In genomic region chr12:56484566-56484965, GRCh38 we compare ENCODE assay signal across 33 cellular contexts. TPM values are rescaled to one million over a fixed set of nuclear protein-coding genes. Genes with fewer than 3 reads are reported as not detected.
"Had no signal": no experiment of that assay in that cellular context is flagged by ENCODE, and none has a peak within 500 bp of the region (broad histone marks: within the 10 kb centered on the region; RNA-seq: fewer than 3 reads in every experiment).

No MANE protein-coding gene starts in this region.

- H3K36me3 ChIP-seq: stomach, suprapubic skin, thoracic aorta, thyroid gland, tibial artery, tibial nerve, transverse colon, upper lobe of left lung, upper lobe of right lung, uterus, vagina had no signal

- H3K27me3 Mint-ChIP-seq: stimulated activated memory B cell treated with anti-CD40 and anti-IgM and Interleukin-4, amounts not matched to agents 10 μg/mL and 1 μg/mL and 100 μg/mL, for 72 hours had no signal

- DNase-seq: stimulated activated CD4-positive, alpha-beta T cell treated with anti-CD3 and anti-CD28 coated beads, Interleukin-2, amount 100 ng/mL, for 48 hours; stimulated activated CD4-positive, alpha-beta T cell treated with anti-CD3 and anti-CD28 coated beads, Interleukin-4, amount 100 ng/mL, for 1 hour; stimulated activated CD4-positive, alpha-beta T cell treated with anti-CD3 and anti-CD28 coated beads, Interleukin-4, amount 100 ng/mL, for 24 hours; stimulated activated CD4-positive, alpha-beta T cell treated with anti-CD3 and anti-CD28 coated beads, Interleukin-4, amount 100 ng/mL, for 4 hours; stimulated activated CD8-positive, alpha-beta memory T cell treated with anti-CD3 and anti-CD28 coated beads, Interleukin-4, amount 100 ng/mL, for 48 hours; stimulated activated naive B cell treated with anti-CD40 and anti-IgM and Interleukin-4, amounts not matched to agents 10 μg/mL and 1 μg/mL and 100 μg/mL, for 72 hours; stimulated activated naive CD4-positive, alpha-beta T cell; stimulated activated naive CD4-positive, alpha-beta T cell treated with Interleukin-2 at 50 U/mL for 16 hours; stimulated activated naive CD8-positive, alpha-beta T cell treated with anti-CD3 and anti-CD28 coated beads, Interleukin-15, amount 100 ng/mL, for 72 hours; stimulated activated naive CD8-positive, alpha-beta T cell treated with anti-CD3 and anti-CD28 coated beads, Interleukin-15, Interleukin-2, amounts not matched to agents 100 U/mL and 50 U/mL, for 24 hours; stomach; substantia nigra; testis; thyroid gland; tibial artery; transverse colon; trophoblast cell; upper lobe of left lung; upper lobe of right lung; uterus had no signal

- H3K27ac ChIP-seq: stomach, suprapubic skin, testis, thoracic aorta, thyroid gland, tibial artery, tibial nerve, transverse colon, upper lobe of left lung, upper lobe of right lung, uterus, vagina had no signal

- ATAC-seq: stimulated activated effector memory CD8-positive, alpha-beta T cell treated with anti-CD3 and anti-CD28 coated beads, Interleukin-12 subunit alpha, Interleukin-12 subunit beta, amount 100 ng/mL, for 72 hours; stimulated activated memory B cell treated with anti-CD40 and anti-IgM and Interleukin-4, amounts not matched to agents 10 μg/mL and 1 μg/mL and 100 μg/mL, for 72 hours; stimulated activated naive B cell treated with anti-CD40 and anti-IgM and Interleukin-4, amounts not matched to agents 10 μg/mL and 1 μg/mL and 100 μg/mL, for 72 hours; stimulated activated naive CD8-positive, alpha-beta T cell treated with anti-CD3 and anti-CD28 coated beads, Interleukin-15, amount 100 ng/mL, for 72 hours; stimulated activated naive CD8-positive, alpha-beta T cell treated with anti-CD3 and anti-CD28 coated beads, Interleukin-15, Interleukin-2, amounts not matched to agents 100 U/mL and 50 U/mL, for 24 hours; upper lobe of right lung had no signal

- H3K27me3 ChIP-seq: testis, thyroid gland, tibial artery, upper lobe of left lung, upper lobe of right lung, uterus, vagina had no signal

- H3K36me3 Mint-ChIP-seq: stimulated activated effector memory CD8-positive, alpha-beta T cell treated with anti-CD3 and anti-CD28 coated beads, Interleukin-12 subunit alpha, Interleukin-12 subunit beta, amount 100 ng/mL, for 72 hours had no signal

- FAIRE-seq: urothelium cell line had no signal

- H3K9me3 Mint-ChIP-seq: stimulated activated naive CD8-positive, alpha-beta T cell treated with anti-CD3 and anti-CD28 coated beads, Interleukin-15, Interleukin-2, amounts not matched to agents 100 ng/mL and 50 ng/mL, for 24 hours had no signal

- H3K9me3 ChIP-seq: stomach, suprapubic skin, testis, thoracic aorta, thyroid gland, tibial artery, tibial nerve, transverse colon, upper lobe of left lung, upper lobe of right lung, uterus, vagina had no signal

- H3K4me1 ChIP-seq: testis, uterus had no signal

- H3K27ac Mint-ChIP-seq: stimulated activated effector memory CD8-positive, alpha-beta T cell treated with anti-CD3 and anti-CD28 coated beads, Interleukin-12 subunit alpha, Interleukin-12 subunit beta, amount 100 ng/mL, for 72 hours; stimulated activated memory B cell treated with anti-CD40 and anti-IgM and Interleukin-4, amounts not matched to agents 10 μg/mL and 1 μg/mL and 100 μg/mL, for 72 hours; stimulated activated naive B cell treated with anti-CD40 and anti-IgM and Interleukin-4, amounts not matched to agents 10 μg/mL and 1 μg/mL and 100 μg/mL, for 72 hours; stimulated activated naive CD8-positive, alpha-beta T cell treated with anti-CD3 and anti-CD28 coated beads, Interleukin-15, amount 100 ng/mL, for 72 hours; stimulated activated naive CD8-positive, alpha-beta T cell treated with anti-CD3 and anti-CD28 coated beads, Interleukin-15, Interleukin-2, amounts not matched to agents 100 ng/mL and 50 ng/mL, for 24 hours; type B pancreatic cell had no signal

- H3K4me3 Mint-ChIP-seq: stimulated activated effector memory CD8-positive, alpha-beta T cell treated with anti-CD3 and anti-CD28 coated beads, Interleukin-12 subunit alpha, Interleukin-12 subunit beta, amount 100 ng/mL, for 72 hours; stimulated activated memory B cell treated with anti-CD40 and anti-IgM and Interleukin-4, amounts not matched to agents 10 μg/mL and 1 μg/mL and 100 μg/mL, for 72 hours; stimulated activated naive B cell treated with anti-CD40 and anti-IgM and Interleukin-4, amounts not matched to agents 10 μg/mL and 1 μg/mL and 100 μg/mL, for 72 hours; stimulated activated naive CD8-positive, alpha-beta T cell treated with anti-CD3 and anti-CD28 coated beads, Interleukin-15, amount 100 ng/mL, for 72 hours; stimulated activated naive CD8-positive, alpha-beta T cell treated with anti-CD3 and anti-CD28 coated beads, Interleukin-15, Interleukin-2, amounts not matched to agents 100 ng/mL and 50 ng/mL, for 24 hours; type B pancreatic cell had no signal

- H3K4me3 ChIP-seq: stomach, suprapubic skin, testis, thoracic aorta, thyroid gland, tibial artery, tibial nerve, transverse colon, upper lobe of left lung, upper lobe of right lung, uterus, vagina had no signal

RNA-seq across cellular contexts. Expression of gene MIP, which starts 30.1 kb away (rescaled TPM):
- total RNA-seq: stomach, subcutaneous adipose tissue, suprapubic skin, temporal lobe, thoracic aorta, thyroid gland, tibial nerve, transverse colon, upper lobe of left lung, upper lobe of right lung, ureter, urinary bladder, uterus, vagina had no signal
- polyA plus RNA-seq: stomach, urinary bladder had no signal
